Comparison of ENCODE assay signal across 18 cellular contexts in genomic region chr2:27856386-27856785, GRCh38.
"Had no signal": no experiment of that assay in that cellular context is flagged by ENCODE, and none has a peak within 500 bp of the region (broad histone marks: within the 10 kb centered on the region; RNA-seq: fewer than 3 reads in every experiment).

No MANE protein-coding gene starts in this region.

- H2AFZ ChIP-seq: neural progenitor cell, parathyroid adenoma had no signal

- H3K36me3 Mint-ChIP-seq: neural progenitor cell had no signal

- H3K27ac ChIP-seq: esophagus squamous epithelium, neural progenitor cell, parathyroid adenoma, testis, upper lobe of right lung, WERI-Rb-1 had no signal

- H3K36me3 ChIP-seq: esophagus squamous epithelium, neural progenitor cell, upper lobe of right lung, WERI-Rb-1 had no signal

- H3K4me3 ChIP-seq: esophagus squamous epithelium, neural progenitor cell, testis, upper lobe of right lung had no signal

- H3K27me3 ChIP-seq: esophagus squamous epithelium, neural progenitor cell, testis, upper lobe of right lung had no signal

- H3K79me2 ChIP-seq: parathyroid adenoma had no signal

- H3K9ac ChIP-seq: neural progenitor cell, parathyroid adenoma had no signal

- H3K27me3 Mint-ChIP-seq: stimulated activated naive CD8-positive, alpha-beta T cell treated with anti-CD3 and anti-CD28 coated beads, Interleukin-15, amount 100 ng/mL, for 72 hours; T-cell had no signal

- H3K4me2 ChIP-seq: neural progenitor cell had no signal

- H3K9me3 ChIP-seq: testis, upper lobe of right lung had no signal

- H3K4me1 ChIP-seq: neural progenitor cell, testis, upper lobe of right lung had no signal

- H3K4me1 Mint-ChIP-seq: neural progenitor cell; stimulated activated naive CD8-positive, alpha-beta T cell treated with anti-CD3 and anti-CD28 coated beads, Interleukin-15, amount 100 ng/mL, for 72 hours had no signal

- H3K27ac Mint-ChIP-seq: activated naive CD4-positive, alpha-beta T cell treated with anti-CD3 and anti-CD28 coated beads, Interleukin-2, amount 50 U/mL, for 72 hours; neural progenitor cell; stimulated activated naive CD8-positive, alpha-beta T cell treated with anti-CD3 and anti-CD28 coated beads, Interleukin-15, amount 100 ng/mL, for 72 hours; T-cell had no signal

- H3K4me3 Mint-ChIP-seq: neural progenitor cell; stimulated activated naive CD8-positive, alpha-beta T cell treated with anti-CD3 and anti-CD28 coated beads, Interleukin-15, amount 100 ng/mL, for 72 hours; T-cell had no signal

- DNase-seq: activated CD4-positive, alpha-beta T cell treated with anti-CD3 and anti-CD28 coated beads for 4 hours; activated effector memory CD4-positive, alpha-beta T cell treated with anti-CD3 and anti-CD28 coated beads, Interleukin-2, amount 50 U/mL, for 16 hours; amygdala; esophagus squamous epithelium; kidney; left ventricle myocardium superior; mesendoderm; retina; stimulated activated CD4-positive, alpha-beta T cell treated with anti-CD3 and anti-CD28 coated beads, Interleukin-15, amount 100 ng/mL, for 24 hours; stimulated activated CD4-positive, alpha-beta T cell treated with anti-CD3 and anti-CD28 coated beads, Interleukin-4, amount 100 ng/mL, for 24 hours; stimulated activated naive CD8-positive, alpha-beta T cell treated with anti-CD3 and anti-CD28 coated beads, Interleukin-15, amount 100 ng/mL, for 72 hours; T-cell; testis; upper lobe of right lung; WERI-Rb-1 had no signal

- ATAC-seq: activated naive CD4-positive, alpha-beta T cell treated with anti-CD3 and anti-CD28 coated beads, Interleukin-2, amount 50 U/mL, for 72 hours; left ventricle myocardium superior; stimulated activated naive CD8-positive, alpha-beta T cell treated with anti-CD3 and anti-CD28 coated beads, Interleukin-15, amount 100 ng/mL, for 72 hours; T-cell; upper lobe of right lung had no signal
